Comparison of ENCODE assay signal across 27 cellular contexts in genomic region chr10:132640326-132641125, GRCh38.
DNase-seq lines count a peak whose midpoint lies in the region; ATAC-seq, FAIRE-seq and TF ChIP-seq lines count a peak whose summit lies in the region.
"Had no signal": no experiment of that assay in that cellular context is flagged by ENCODE, and none has a peak within 500 bp of the region (broad histone marks: within the 10 kb centered on the region; RNA-seq: fewer than 3 reads in every experiment).

No MANE protein-coding gene starts in this region.

- WGBS in H9 (ENCODE audit: extremely low coverage, insufficient read length, low lambda C conversion rate) = no CpG with 5 or more reads among the region's 29 CpGs

- H4K91ac ChIP-seq in H9 (ENCODE audit: insufficient read length, low read depth, low read length) = no peak overlapping the region

- H3K79me1 ChIP-seq in H9 (ENCODE audit: insufficient read depth, low read depth, low read length, poor library complexity, severe bottlenecking) = no peaks in the 10 kb centered on the region

- no peaks in the 10 kb centered on the region for H4K20me1 ChIP-seq in H9 (ENCODE audit: control insufficient read depth, insufficient read depth, insufficient read length)

- H3K4me2 ChIP-seq in H9 (ENCODE audit: insufficient read depth, insufficient read length, low read length) = no peak overlapping the region

- no peak overlapping the region for H2BK15ac ChIP-seq in H9 (ENCODE audit: low read depth, low read length)

- peaks cover 6 to 11% of the 10 kb centered on the region in 2 experiments; a peak in 3 of 4 replicates for H3K4me1 Mint-ChIP-seq in H9
- peaks cover 11 to 29% of the 10 kb centered on the region in 2 donors for H3K4me1 Mint-ChIP-seq in stimulated activated naive B cell treated with anti-CD40 and anti-IgM and Interleukin-4, amounts not matched to agents 10 μg/mL and 1 μg/mL and 100 μg/mL, for 72 hours

- H4K5ac ChIP-seq in H9 (ENCODE audit: insufficient read length, low read depth, low read length) = no peak overlapping the region

- H3K27ac Mint-ChIP-seq in H9 = no peak overlapping the region
- H3K27ac Mint-ChIP-seq in stimulated activated naive B cell treated with anti-CD40 and anti-IgM and Interleukin-4, amounts not matched to agents 10 μg/mL and 1 μg/mL and 100 μg/mL, for 72 hours = peak overlapping the region; percentile 65
- H3K27ac Mint-ChIP-seq: activated naive CD8-positive, alpha-beta T cell treated with anti-CD3 and anti-CD28 coated beads, Interleukin-2, amount 50 U/mL, for 24 hours; activated T-helper 2 cell treated with anti-CD3 and anti-CD28 coated beads, Interferon-gamma antibody, Interleukin-2, Interleukin-4, amounts not matched to agents 10 μg/mL and 5 μg/mL and 100 μg/mL, durations not matched to agents 14 hours and 24 hours and 36 hours had no signal

- no peak overlapping the region for H3K4me3 Mint-ChIP-seq in H9
- H3K4me3 Mint-ChIP-seq in stimulated activated naive B cell treated with anti-CD40 and anti-IgM and Interleukin-4, amounts not matched to agents 10 μg/mL and 1 μg/mL and 100 μg/mL, for 72 hours = no peak overlapping the region
- H3K4me3 Mint-ChIP-seq: activated naive CD8-positive, alpha-beta T cell treated with anti-CD3 and anti-CD28 coated beads, Interleukin-2, amount 50 U/mL, for 24 hours had no signal

- H3K36me3 ChIP-seq in ascending aorta = no peaks in the 10 kb centered on the region
- H3K36me3 ChIP-seq: heart right ventricle had no signal

- H2BK5ac ChIP-seq in H9 (ENCODE audit: insufficient read length, low read length) = no peak overlapping the region

- no peak overlapping the region for H3K18ac ChIP-seq in H9 (ENCODE audit: insufficient read length, low read depth, low read length)

- H3K27me3 Mint-ChIP-seq in H9 (ENCODE audit: low read depth) = peaks cover 7% of the 10 kb centered on the region
- no peaks in the 10 kb centered on the region for H3K27me3 Mint-ChIP-seq in stimulated activated naive B cell treated with anti-CD40 and anti-IgM and Interleukin-4, amounts not matched to agents 10 μg/mL and 1 μg/mL and 100 μg/mL, for 72 hours
- H3K27me3 Mint-ChIP-seq: activated naive CD8-positive, alpha-beta T cell treated with anti-CD3 and anti-CD28 coated beads, Interleukin-2, amount 50 U/mL, for 24 hours had no signal

- H3K23me2 ChIP-seq in H9 (ENCODE audit: insufficient read length, low read depth, low read length, poor library complexity, severe bottlenecking) = no peaks in the 10 kb centered on the region

- H3K4me3 ChIP-seq in ascending aorta = no peak overlapping the region
- H3K4me3 ChIP-seq: body of pancreas, heart right ventricle had no signal

- H3K4me1 ChIP-seq in H9 (ENCODE audit: insufficient read depth, low read length) (no peaks in the 10 kb centered on the region; the same call in 1 of the 2 replicates), ascending aorta (peaks cover 0 to 14% of the 10 kb centered on the region in 2 donors)

- H3K36me3 Mint-ChIP-seq in H9 (ENCODE audit: insufficient read depth in 1 of 3, low read depth in 3 of 3) = no peaks in the 10 kb centered on the region
- peaks cover 6 to 14% of the 10 kb centered on the region in 2 donors for H3K36me3 Mint-ChIP-seq in stimulated activated naive B cell treated with anti-CD40 and anti-IgM and Interleukin-4, amounts not matched to agents 10 μg/mL and 1 μg/mL and 100 μg/mL, for 72 hours

- no peaks in the 10 kb centered on the region for H3K9me3 ChIP-seq in H9 (ENCODE audit: control insufficient read depth, low read depth, low read length)
- no peaks in the 10 kb centered on the region for H3K9me3 ChIP-seq in ascending aorta
- H3K9me3 ChIP-seq: body of pancreas, heart right ventricle had no signal

- no peak overlapping the region for H3K56ac ChIP-seq in H9 (ENCODE audit: insufficient read length, low read depth, low read length)

- no peak overlapping the region for H2BK12ac ChIP-seq in H9 (ENCODE audit: insufficient read length, low read depth, low read length)

- H4K8ac ChIP-seq in H9 (replicated peaks; ENCODE audit: insufficient read length, low read depth, low read length) = no peak overlapping the region

- H3K27ac ChIP-seq in H9 (ENCODE audit: insufficient read length, low read depth, low read length) (no peak overlapping the region), ascending aorta (no peak overlapping the region), layer of hippocampus (ENCODE audit: low read depth, low read length) (peak overlapping the region; percentile 35)
- H3K27ac ChIP-seq: body of pancreas, C4-2B, heart right ventricle had no signal

- TF ChIP-seq CTCF in H9 (conservative IDR thresholded peaks at IDR 0.05) = no peak
- no peak for TF ChIP-seq CTCF in ascending aorta (IDR thresholded peaks at IDR 0.05)

- no peak overlapping the region for H3K14ac ChIP-seq in H9 (ENCODE audit: insufficient read depth, low read length)

- intact Hi-C loops in ascending aorta (cut with DNase I) = loop anchor here (10.0 kb wide), 1 partner anchor 416 kb away; no protein-coding TSS in a partner anchor

- DNase-seq in H9 (peak; percentile 14), ascending aorta (ENCODE audit: low spot score in 2 of 2) (peak; percentile 4 to 46), urothelium cell line (ENCODE audit: low spot score) (no peak), pons (ENCODE audit: low spot score) (no peak)
- DNase-seq in stimulated activated naive B cell treated with anti-CD40 and anti-IgM and Interleukin-4, amounts not matched to agents 10 μg/mL and 1 μg/mL and 100 μg/mL, for 72 hours = no peak
- DNase-seq: activated CD4-positive, alpha-beta T cell treated with anti-CD3 and anti-CD28 coated beads, Interleukin-2, amount 50 U/mL, for 48 hours; activated CD4-positive, CD25-positive, alpha-beta regulatory T cell; activated CD8-positive, alpha-beta memory T cell treated with anti-CD3 and anti-CD28 coated beads, Interleukin-2, amount 50 U/mL, for 48 hours; activated naive CD8-positive, alpha-beta T cell treated with anti-CD3 and anti-CD28 coated beads, Interleukin-2, amount 50 U/mL, for 24 hours; EL; heart right ventricle; Kasumi-1; mesenchymal stem cell; MV-4-11; NCI-H510A treated with DMSO at 0.1 percent for 48 hours; PC-3; retina; SIG-M5 had no signal

- no peak overlapping the region for H3K4ac ChIP-seq in H9 (ENCODE audit: low read depth, low read length)

- no peaks in the 10 kb centered on the region for H3K79me2 ChIP-seq in H9 (ENCODE audit: insufficient read depth, low read length)

- H3T11ph ChIP-seq in H9 (ENCODE audit: low read length) = no peak overlapping the region

- H2AK5ac ChIP-seq in H9 (ENCODE audit: insufficient read length, low read length) = no peak overlapping the region

- H3K27me3 ChIP-seq in H9 (ENCODE audit: insufficient read depth, low read length) (no peaks in the 10 kb centered on the region), ascending aorta (no peaks in the 10 kb centered on the region), layer of hippocampus (ENCODE audit: control insufficient read depth, insufficient read depth, low read length) (no peaks in the 10 kb centered on the region)
- H3K27me3 ChIP-seq: body of pancreas, heart right ventricle had no signal

- H2BK20ac ChIP-seq in H9 (ENCODE audit: low read depth, low read length, poor library complexity, severe bottlenecking) = no peak overlapping the region

- H2AFZ ChIP-seq in H9 (ENCODE audit: low read length) = no peak overlapping the region

- no peak overlapping the region for H3K23ac ChIP-seq in H9 (ENCODE audit: insufficient read length, low read depth, low read length)

- H2BK120ac ChIP-seq in H9 (ENCODE audit: low read depth, low read length, poor library complexity, severe bottlenecking) = no peak overlapping the region

- no peak for FAIRE-seq in urothelium cell line (lab: Jason Lieb, UNC)
- FAIRE-seq: colon, D721Med, GM12892, H54 had no signal

- ATAC-seq in stimulated activated naive B cell treated with anti-CD40 and anti-IgM and Interleukin-4, amounts not matched to agents 10 μg/mL and 1 μg/mL and 100 μg/mL, for 72 hours (replicated peaks) = no peak
- no peak for ATAC-seq in HG03108 (IDR thresholded peaks at IDR 0.05; ENCODE audit: unreplicated experiment)
- ATAC-seq: activated naive CD8-positive, alpha-beta T cell treated with anti-CD3 and anti-CD28 coated beads, Interleukin-2, amount 50 U/mL, for 24 hours; body of pancreas; heart right ventricle; PC-3 had no signal

- no peak overlapping the region for H3K9ac ChIP-seq in H9 (ENCODE audit: extremely low read depth, insufficient read length, low read length)

- peaks cover 7 to 11% of the 10 kb centered on the region in 2 experiments; a peak in 3 of 5 replicates for H3K9me3 Mint-ChIP-seq in H9
- no peaks in the 10 kb centered on the region for H3K9me3 Mint-ChIP-seq in stimulated activated naive B cell treated with anti-CD40 and anti-IgM and Interleukin-4, amounts not matched to agents 10 μg/mL and 1 μg/mL and 100 μg/mL, for 72 hours
- H3K9me3 Mint-ChIP-seq: activated naive CD8-positive, alpha-beta T cell treated with anti-CD3 and anti-CD28 coated beads, Interleukin-2, amount 50 U/mL, for 24 hours; activated T-helper 2 cell treated with anti-CD3 and anti-CD28 coated beads, Interferon-gamma antibody, Interleukin-2, Interleukin-4, amounts not matched to agents 10 μg/mL and 5 μg/mL and 100 μg/mL, durations not matched to agents 14 hours and 24 hours and 36 hours had no signal

Comparison
In these comparisons a context has a peak if more than half of its experiments do, and no peak if none do; other contexts are left out.
1. DNase-seq: peak in H9 (single experiment) and ascending aorta (2 of 2); none in stimulated activated naive B cell treated with anti-CD40 and anti-IgM and Interleukin-4, amounts not matched to agents 10 μg/mL and 1 μg/mL and 100 μg/mL, for 72 hours (single experiment), urothelium cell line (single experiment) and pons (single experiment).